2 cellular contexts compared by ENCODE assay signal in the genomic region with DNA sequence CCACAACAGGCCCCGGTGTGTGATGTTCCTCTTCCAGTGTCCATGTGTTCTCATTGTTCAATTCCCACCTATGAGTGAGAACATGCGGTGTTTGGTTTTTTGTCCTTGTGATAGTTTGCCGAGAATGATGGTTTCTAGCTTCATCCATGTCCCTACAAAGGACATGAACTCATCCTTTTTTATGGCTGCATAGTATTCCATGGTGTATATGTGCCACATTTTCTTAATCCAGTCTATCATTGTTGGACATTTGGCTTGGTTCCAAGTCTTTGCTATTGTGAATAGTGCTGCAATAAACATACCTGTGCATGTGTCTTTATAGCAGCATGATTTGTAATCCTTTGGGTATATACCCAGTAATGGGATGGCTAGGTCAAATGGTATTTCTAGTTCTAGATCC. TPM values are rescaled to one million over a fixed set of nuclear protein-coding genes. Genes with fewer than 3 reads are reported as not detected.
"Had no signal": no experiment of that assay in that cellular context is flagged by ENCODE, and none has a peak within 500 bp of the region (broad histone marks: within the 10 kb centered on the region; RNA-seq: fewer than 3 reads in every experiment).

No MANE protein-coding gene starts in this region.

RNA-seq across cellular contexts. Expression of gene LYPD6, which starts 11.8 kb away (rescaled TPM):
- total RNA-seq: OCI-LY7, T-cell had no signal
